ENCODE assay signal across 16 cellular contexts in the genomic region with DNA sequence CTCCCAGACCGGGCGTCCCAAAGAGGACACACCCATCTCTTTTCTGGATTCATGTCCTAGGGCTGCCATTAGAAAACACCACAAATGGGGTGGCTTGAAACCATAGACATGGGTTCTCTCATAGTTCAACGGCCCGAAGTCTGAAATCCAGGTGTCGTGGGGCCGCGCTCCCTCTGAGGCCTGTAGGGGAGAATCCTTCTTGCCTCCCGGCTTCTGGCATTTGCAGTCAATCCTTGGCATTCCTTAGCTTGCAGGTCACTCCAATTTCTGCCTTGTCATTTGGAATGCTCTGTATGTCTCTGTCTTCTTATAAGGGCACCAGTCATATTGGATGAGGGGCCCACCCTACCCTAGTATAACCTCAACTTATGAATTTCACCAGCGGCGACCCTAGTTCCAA.
A peak's percentile ranks its signal among the peaks of the same experiment; 100 is the strongest.
DNase-seq lines count a peak whose midpoint lies in the region; ATAC-seq, FAIRE-seq and TF ChIP-seq lines count a peak whose summit lies in the region.
"Had no signal": no experiment of that assay in that cellular context is flagged by ENCODE, and none has a peak within 500 bp of the region (broad histone marks: within the 10 kb centered on the region; RNA-seq: fewer than 3 reads in every experiment).

No MANE protein-coding gene starts in this region.

- ATAC-seq in left lobe of liver (no peak), pancreas (no peak), HG02840 (IDR thresholded peaks at IDR 0.05; ENCODE audit: low FRiP score, unreplicated experiment) (no peak), HG02938 (IDR thresholded peaks at IDR 0.05; ENCODE audit: unreplicated experiment) (no peak)
- ATAC-seq in activated T-helper 17 cell treated with anti-CD3 and anti-CD28 coated beads, Interleukin-2, amount 50 U/mL, for 72 hours (replicated peaks): no peak
- ATAC-seq: GM12878, GM23338, K562 had no signal

- no peaks in the 10 kb centered on the region for H3K36me3 Mint-ChIP-seq in activated T-helper 2 cell treated with anti-CD3 and anti-CD28 coated beads, Interferon-gamma antibody, Interleukin-2, Interleukin-4, amounts not matched to agents 10 μg/mL and 5 μg/mL and 100 μg/mL, durations not matched to agents 14 hours and 24 hours and 36 hours (ENCODE audit: low read depth)
- no peaks in the 10 kb centered on the region for H3K36me3 Mint-ChIP-seq in activated T-helper 17 cell treated with anti-CD3 and anti-CD28 coated beads, Interleukin-2, amount 50 U/mL, for 72 hours (ENCODE audit: low read depth)

- H3K9me3 ChIP-seq in Peyer's patch (no peaks in the 10 kb centered on the region), pancreas (no peaks in the 10 kb centered on the region)

- 79 to 87% methylated on average over 10 of the region's 10 CpGs for WGBS in pancreas, 2 donors

- no peaks in the 10 kb centered on the region for H3K27me3 ChIP-seq in Peyer's patch
- no peaks in the 10 kb centered on the region for H3K27me3 ChIP-seq in pancreas
- H3K27me3 ChIP-seq: BLaER1 treated with 17β-estradiol and CSF1 and Interleukin-3, amounts not matched to agents 10 nM and 100 nM had no signal

- H3K36me3 ChIP-seq in Peyer's patch (no peaks in the 10 kb centered on the region), pancreas (no peaks in the 10 kb centered on the region)
- H3K36me3 ChIP-seq: BLaER1 treated with 17β-estradiol and CSF1 and Interleukin-3, amounts not matched to agents 10 nM and 100 nM had no signal

- DNase-seq in Peyer's patch (no peak), left lobe of liver (ENCODE audit: low spot score) (peak; percentile 16), pancreas (no peak)
- DNase-seq in activated T-helper 2 cell treated with anti-CD3 and anti-CD28 coated beads, Interferon-gamma antibody, Interleukin-2, Interleukin-4, amounts not matched to agents 10 μg/mL and 5 μg/mL and 100 μg/mL, durations not matched to agents 14 hours and 24 hours and 36 hours (ENCODE audit: low spot score): no peak
- DNase-seq: ACHN; CD4-positive, alpha-beta T cell; DMS79; H9 had no signal

- H3K27me3 Mint-ChIP-seq in activated T-helper 2 cell treated with anti-CD3 and anti-CD28 coated beads, Interferon-gamma antibody, Interleukin-2, Interleukin-4, amounts not matched to agents 10 μg/mL and 5 μg/mL and 100 μg/mL, durations not matched to agents 14 hours and 24 hours and 36 hours (ENCODE audit: low read depth): peaks cover 3% of the 10 kb centered on the region
- peaks cover 9% of the 10 kb centered on the region for H3K27me3 Mint-ChIP-seq in activated T-helper 17 cell treated with anti-CD3 and anti-CD28 coated beads, Interleukin-2, amount 50 U/mL, for 72 hours

- no peak overlapping the region for H3K4me3 Mint-ChIP-seq in activated T-helper 2 cell treated with anti-CD3 and anti-CD28 coated beads, Interferon-gamma antibody, Interleukin-2, Interleukin-4, amounts not matched to agents 10 μg/mL and 5 μg/mL and 100 μg/mL, durations not matched to agents 14 hours and 24 hours and 36 hours (ENCODE audit: low read depth)
- no peak overlapping the region for H3K4me3 Mint-ChIP-seq in activated T-helper 17 cell treated with anti-CD3 and anti-CD28 coated beads, Interleukin-2, amount 50 U/mL, for 72 hours
- H3K4me3 Mint-ChIP-seq: CD4-positive, alpha-beta T cell; GM23338; H9 had no signal

- peaks cover 0 to 36% (median 3%) of the 10 kb centered on the region in 4 donors for H3K4me1 ChIP-seq in Peyer's patch
- peaks cover 29 to 48% (median 42%) of the 10 kb centered on the region in 3 donors for H3K4me1 ChIP-seq in pancreas
- H3K4me1 ChIP-seq: BLaER1 treated with 17β-estradiol and CSF1 and Interleukin-3, amounts not matched to agents 10 nM and 100 nM had no signal

- no peaks in the 10 kb centered on the region for H3K9me3 Mint-ChIP-seq in activated T-helper 2 cell treated with anti-CD3 and anti-CD28 coated beads, Interferon-gamma antibody, Interleukin-2, Interleukin-4, amounts not matched to agents 10 μg/mL and 5 μg/mL and 100 μg/mL, durations not matched to agents 14 hours and 24 hours and 36 hours
- no peaks in the 10 kb centered on the region for H3K9me3 Mint-ChIP-seq in activated T-helper 17 cell treated with anti-CD3 and anti-CD28 coated beads, Interleukin-2, amount 50 U/mL, for 72 hours
- H3K9me3 Mint-ChIP-seq: CD4-positive, alpha-beta T cell; GM23338; H9 had no signal

- no peak overlapping the region for H3K4me3 ChIP-seq in Peyer's patch
- no peak overlapping the region for H3K4me3 ChIP-seq in pancreas
- H3K4me3 ChIP-seq: BLaER1 treated with 17β-estradiol and CSF1 and Interleukin-3, amounts not matched to agents 10 nM and 100 nM; GM12878; GM23338; K562 had no signal

- no peak for TF ChIP-seq POLR2A in Peyer's patch (IDR thresholded peaks at IDR 0.05)

- H3K4me1 Mint-ChIP-seq in activated T-helper 2 cell treated with anti-CD3 and anti-CD28 coated beads, Interferon-gamma antibody, Interleukin-2, Interleukin-4, amounts not matched to agents 10 μg/mL and 5 μg/mL and 100 μg/mL, durations not matched to agents 14 hours and 24 hours and 36 hours (ENCODE audit: low read depth): no peaks in the 10 kb centered on the region
- H3K4me1 Mint-ChIP-seq in activated T-helper 17 cell treated with anti-CD3 and anti-CD28 coated beads, Interleukin-2, amount 50 U/mL, for 72 hours: no peaks in the 10 kb centered on the region
- H3K4me1 Mint-ChIP-seq: GM23338, H9 had no signal

- no peak overlapping the region for H3K27ac Mint-ChIP-seq in activated T-helper 2 cell treated with anti-CD3 and anti-CD28 coated beads, Interferon-gamma antibody, Interleukin-2, Interleukin-4, amounts not matched to agents 10 μg/mL and 5 μg/mL and 100 μg/mL, durations not matched to agents 14 hours and 24 hours and 36 hours
- H3K27ac Mint-ChIP-seq in activated T-helper 17 cell treated with anti-CD3 and anti-CD28 coated beads, Interleukin-2, amount 50 U/mL, for 72 hours: no peak overlapping the region
- H3K27ac Mint-ChIP-seq: CD4-positive, alpha-beta T cell; GM23338; H9 had no signal

- TF ChIP-seq CTCF in Peyer's patch (IDR thresholded peaks at IDR 0.05) (no peak), pancreas (IDR thresholded peaks at IDR 0.05) (no peak)

- FAIRE-seq in pancreas (lab: Jason Lieb, UNC): no peak
- FAIRE-seq: GM12878, GM18507, K562 had no signal

- peak overlapping the region in 3 of 4 donors; percentile 73 to 85 (median 76) for H3K27ac ChIP-seq in Peyer's patch
- peak overlapping the region; percentile 32 to 90 (median 76) for H3K27ac ChIP-seq in pancreas
- H3K27ac ChIP-seq: BLaER1 treated with 17β-estradiol and CSF1 and Interleukin-3, amounts not matched to agents 10 nM and 100 nM had no signal

- intact Hi-C loops in pancreas (cut with DNase I): no loop called here
- intact Hi-C loops in activated T-helper 2 cell treated with anti-CD3 and anti-CD28 coated beads, Interferon-gamma antibody, Interleukin-2, Interleukin-4, amounts not matched to agents 10 μg/mL and 5 μg/mL and 100 μg/mL, durations not matched to agents 14 hours and 24 hours and 36 hours (cut with micrococcal nuclease): no loop called here
